In genomic region chr14:69945905-69946304, GRCh38 we compare ENCODE assay signal across 16 cellular contexts.
DNase-seq lines count a peak whose midpoint lies in the region; ATAC-seq and FAIRE-seq lines count a peak whose summit lies in the region.
"Had no signal": no experiment of that assay in that cellular context is flagged by ENCODE, and none has a peak within 500 bp of the region (broad histone marks: within the 10 kb centered on the region; RNA-seq: fewer than 3 reads in every experiment).

No MANE protein-coding gene starts in this region.

- 79 to 92% (median 86%) methylated on average over 1 of the region's 1 CpG for WGBS in small intestine, 3 donors

- H3K9me3 ChIP-seq in small intestine (ENCODE audit: control insufficient read depth, low read depth), result no peaks in the 10 kb centered on the region

- peak; percentile 92 for DNase-seq in COR-L47 (lab: John Stamatoyannopoulos, UW)
- DNase-seq in NCI-H1092 (lab: John Stamatoyannopoulos, UW), result peak; percentile 58
- DNase-seq in NCI-H2196 treated with DMSO at 0.1 percent for 48 hours (lab: John Stamatoyannopoulos, UW; ENCODE audit: unreplicated experiment), result peak; percentile 70
- peak; percentile 11 for DNase-seq in astrocyte of the hippocampus (ENCODE audit: low read depth, low spot score)
- no peak for DNase-seq in RKO (ENCODE audit: low spot score)
- no peak for DNase-seq in small intestine
- no peak for DNase-seq in GM03348 (ENCODE audit: low spot score)
- DNase-seq: activated CD4-positive, alpha-beta T cell treated with anti-CD3 and anti-CD28 coated beads, Interleukin-2, amount 10 ng/mL, durations not matched to agents 24 days and 14 days; activated naive CD4-positive, alpha-beta T cell treated with anti-CD3 and anti-CD28 coated beads, Interleukin-2, amount 10 ng/mL, durations not matched to agents 7 days and 5 days; CD8-positive, alpha-beta T cell; GF-D8; GOT3; midbrain; stomach had no signal

- no peak overlapping the region for H3K4me3 ChIP-seq in small intestine (ENCODE audit: low read depth in 1 of 2, low read length in 2 of 2)
- H3K4me3 ChIP-seq: stomach, vagina had no signal

- no peaks in the 10 kb centered on the region for H3K36me3 ChIP-seq in small intestine (ENCODE audit: control insufficient read depth in 2 of 2, insufficient read depth in 2 of 2, low read length in 2 of 2)
- H3K36me3 ChIP-seq: stomach, vagina had no signal

- peaks cover 0 to 3% of the 10 kb centered on the region in 2 donors for H3K4me1 ChIP-seq in small intestine (ENCODE audit: control insufficient read depth in 2 of 2, insufficient read depth in 1 of 2, low read depth in 1 of 2, low read length in 1 of 2)
- H3K4me1 ChIP-seq: vagina had no signal

- no peak for FAIRE-seq in small intestine (lab: Jason Lieb, UNC)

- ATAC-seq in GM19035 (IDR thresholded peaks at IDR 0.05; ENCODE audit: unreplicated experiment), result no peak
- ATAC-seq: CD8-positive, alpha-beta T cell had no signal

- H3K27ac ChIP-seq in small intestine (ENCODE audit: low read depth in 1 of 2, low read length in 1 of 2), result no peak overlapping the region
- H3K27ac ChIP-seq: stomach, vagina had no signal

- H3K27me3 ChIP-seq in small intestine (ENCODE audit: control insufficient read depth in 2 of 2, insufficient read depth in 2 of 2, low read length in 2 of 2), result no peaks in the 10 kb centered on the region
- H3K27me3 ChIP-seq: vagina had no signal

Comparison
In these comparisons a context has a peak if more than half of its experiments do, and no peak if none do; other contexts are left out.
1. DNase-seq: peak in COR-L47 (single experiment), NCI-H1092 (single experiment), NCI-H2196 treated with DMSO at 0.1 percent for 48 hours (single experiment) and astrocyte of the hippocampus (single experiment); none in RKO (single experiment), small intestine (single experiment) and GM03348 (single experiment).